In genomic region chr5:71139310-71139709, GRCh38 we compare ENCODE assay signal across 4 cellular contexts.
A peak's percentile ranks its signal among the peaks of the same experiment; 100 is the strongest.
DNase-seq lines count a peak whose midpoint lies in the region; TF ChIP-seq lines count a peak whose summit lies in the region.
"Not testable (repeated sequence)": the region's sequence is repeated elsewhere in the genome, so short reads cannot be mapped to it uniquely, and the experiment has no call there.

No MANE protein-coding gene starts in this region.

- H3K4me1 ChIP-seq in mammary epithelial cell (ENCODE audit: insufficient read depth, low read length): not testable (repeated sequence)

- in situ Hi-C loops in mammary epithelial cell (cut with MboI; ENCODE audit: low sequenced_read_pairs in 2 of 2): not testable (repeated sequence)

- intact Hi-C loops in mammary epithelial cell (cut with micrococcal nuclease): not testable (repeated sequence)

- not testable (repeated sequence) for H3K4me3 ChIP-seq in HFF-Myc (replicated peaks; ENCODE audit: low read depth, low read length); mammary epithelial cell (replicated peaks in 1 of 3; ENCODE audit: insufficient read depth in 1 of 3, low read depth in 2 of 3, low read length in 3 of 3)

- H4K20me1 ChIP-seq in mammary epithelial cell (ENCODE audit: insufficient read depth, low read length): not testable (repeated sequence)

- H3K27ac ChIP-seq in mammary epithelial cell (ENCODE audit: insufficient read depth, low read depth, low read length): not testable (repeated sequence)

- BruUV-seq in mammary epithelial cell (replicated peaks; lab: Mats Ljungman, UMichigan): not testable (repeated sequence)

- not testable (repeated sequence) for H3K4me2 ChIP-seq in mammary epithelial cell (ENCODE audit: insufficient read depth, low read depth, low read length)

- H3K9ac ChIP-seq in mammary epithelial cell (ENCODE audit: insufficient read depth, low read length): not testable (repeated sequence)

- not testable (repeated sequence) for H3K9me3 ChIP-seq in mammary epithelial cell (replicated peaks; ENCODE audit: insufficient read depth, low read length)

- not testable (repeated sequence) for H3K27me3 ChIP-seq in mammary epithelial cell (ENCODE audit: insufficient read depth, low read length)

- not testable (repeated sequence) for TF ChIP-seq CTCF in HFF-Myc (IDR thresholded peaks at IDR 0.05; ENCODE audit: low read depth, low read length, missing control alignments); mammary epithelial cell (conservative IDR thresholded peaks at IDR 0.05 in 1 of 2, IDR thresholded peaks at IDR 0.05 in 1 of 2; ENCODE audit: extremely low read depth in 1 of 2, insufficient read depth in 1 of 2, low read depth in 1 of 2, low read length in 2 of 2)

- not testable (repeated sequence) for H3K79me2 ChIP-seq in mammary epithelial cell (ENCODE audit: insufficient read depth, low read length)

- H2AFZ ChIP-seq in mammary epithelial cell (ENCODE audit: low read depth, low read length): not testable (repeated sequence)

- peak; percentile 51 for DNase-seq in HFF-Myc (ENCODE audit: extremely low read depth, low read depth)
- DNase-seq in mammary epithelial cell: peak; percentile 0
- peak; percentile 0 for DNase-seq in fibroblast of gingiva (ENCODE audit: low read depth)
- peak; percentile 1 for DNase-seq in fibroblast of peridontal ligament (ENCODE audit: extremely low read depth)

- dilution Hi-C loops in mammary epithelial cell (cut with HindIII; ENCODE audit: low sequenced_read_pairs): not testable (repeated sequence)

- H3K36me3 ChIP-seq in mammary epithelial cell (ENCODE audit: insufficient read depth, low read length): not testable (repeated sequence)

- WGBS in mammary epithelial cell (ENCODE audit: low coverage, missing lambda C conversion rate): 90% methylated on average over 2 of the region's 2 CpGs

- CTCF ChIA-PET in mammary epithelial cell (lab: Charles Lee; ENCODE audit: low non-redundant PET): not testable (repeated sequence)

Comparison
In these comparisons a context has a peak if more than half of its experiments do, and no peak if none do; other contexts are left out.
1. DNase-seq: peak in every context shown above with its lines; median percentile 51 in HFF-Myc; 1 in fibroblast of peridontal ligament; 0 in mammary epithelial cell; 0 in fibroblast of gingiva.